In genomic region chr2:150188177-150188576, GRCh38 we compare ENCODE assay signal across 25 cellular contexts.
DNase-seq lines count a peak whose midpoint lies in the region; ATAC-seq, FAIRE-seq and TF ChIP-seq lines count a peak whose summit lies in the region.
"Had no signal": no experiment of that assay in that cellular context is flagged by ENCODE, and none has a peak within 500 bp of the region (broad histone marks: within the 10 kb centered on the region; RNA-seq: fewer than 3 reads in every experiment).

No MANE protein-coding gene starts in this region.

- H3K9me3 Mint-ChIP-seq in H9: no peaks in the 10 kb centered on the region; a peak in 1 of 5 replicates
- H3K9me3 Mint-ChIP-seq: T-helper 1 cell treated with Interleukin-12 subunit alpha and Interleukin-12 subunit beta and Interleukin-4 antibody, amounts not matched to agents 30 μg/mL and 1 μg/mL, for 36 hours had no signal

- H3K23ac ChIP-seq in H9 (ENCODE audit: insufficient read length, low read depth, low read length): no peak overlapping the region

- no peak overlapping the region for H3K4me3 ChIP-seq in A549
- no peak overlapping the region for H3K4me3 ChIP-seq in astrocyte of the cerebellum (ENCODE audit: low read depth, low read length)
- no peak overlapping the region for H3K4me3 ChIP-seq in keratinocyte (ENCODE audit: control insufficient read depth in 2 of 3, extremely low read depth in 1 of 3, insufficient read depth in 2 of 3, low read depth in 1 of 3, low read length in 3 of 3)
- no peak overlapping the region for H3K4me3 ChIP-seq in spleen
- H3K4me3 ChIP-seq: colonic mucosa, prostate gland had no signal

- H2BK120ac ChIP-seq in H9 (ENCODE audit: low read depth, low read length, poor library complexity, severe bottlenecking): no peak overlapping the region

- intact Hi-C loops in spleen (cut with DNase I; ENCODE audit: low total_unique reads): no loop called here

- no peak overlapping the region for H2BK20ac ChIP-seq in H9 (ENCODE audit: low read depth, low read length, poor library complexity, severe bottlenecking)

- peak in 1 of 2 experiments; percentile 40; a peak in 1 of 5 replicates for TF ChIP-seq EP300 in A549 (IDR thresholded peaks at IDR 0.05)

- FAIRE-seq in A549 (lab: Jason Lieb, UNC) (no peak), keratinocyte (lab: Jason Lieb, UNC) (no peak)

- no peak overlapping the region for H2BK12ac ChIP-seq in H9 (ENCODE audit: insufficient read length, low read depth, low read length)

- no peaks in the 10 kb centered on the region for H3K27me3 ChIP-seq in keratinocyte (ENCODE audit: control insufficient read depth, extremely low read depth, insufficient read depth, low read length)
- H3K27me3 ChIP-seq in H9 (ENCODE audit: insufficient read depth, low read length): no peaks in the 10 kb centered on the region
- no peaks in the 10 kb centered on the region for H3K27me3 ChIP-seq in spleen (replicated peaks in 1 of 7)
- H3K27me3 ChIP-seq: colonic mucosa had no signal

- H4K20me1 ChIP-seq in keratinocyte (ENCODE audit: control insufficient read depth, extremely low read depth, insufficient read depth, low read length) (no peaks in the 10 kb centered on the region), H9 (ENCODE audit: control insufficient read depth, insufficient read depth, insufficient read length) (no peaks in the 10 kb centered on the region)

- peaks cover 6% of the 10 kb centered on the region; the same call in 1 of the 3 replicates for H3K9me3 ChIP-seq in A549
- H3K9me3 ChIP-seq in keratinocyte (ENCODE audit: control insufficient read depth, low read depth, low read length): no peaks in the 10 kb centered on the region
- H3K9me3 ChIP-seq in H9 (ENCODE audit: control insufficient read depth, low read depth, low read length): no peaks in the 10 kb centered on the region
- peaks cover 0 to 14% (median 0%) of the 10 kb centered on the region in 8 donors for H3K9me3 ChIP-seq in spleen
- H3K9me3 ChIP-seq: colonic mucosa, prostate gland had no signal

- dilution Hi-C loops in keratinocyte (cut with MboI; ENCODE audit: extremely low pct_ligation_motif_present, low sequenced_read_pairs): no loop called here

- no peak overlapping the region for H3K27ac Mint-ChIP-seq in H9
- H3K27ac Mint-ChIP-seq: CD8-positive, alpha-beta memory T cell; stimulated activated effector memory CD8-positive, alpha-beta T cell treated with anti-CD3 and anti-CD28 coated beads, Interleukin-12 subunit alpha, Interleukin-12 subunit beta, amount 100 ng/mL, for 72 hours; T-helper 1 cell treated with Interleukin-12 subunit alpha and Interleukin-12 subunit beta and Interleukin-4 antibody, amounts not matched to agents 30 μg/mL and 1 μg/mL, for 36 hours had no signal

- no peak overlapping the region for H4K91ac ChIP-seq in H9 (ENCODE audit: insufficient read length, low read depth, low read length)

- no peak overlapping the region for H4K8ac ChIP-seq in H9 (replicated peaks; ENCODE audit: insufficient read length, low read depth, low read length)

- TF ChIP-seq CTCF in A549 (IDR thresholded peaks at IDR 0.05): peak; percentile 34; the same call in 1 of the 3 replicates
- TF ChIP-seq CTCF in astrocyte of the cerebellum (IDR thresholded peaks at IDR 0.05; ENCODE audit: low read depth, low read length, missing control alignments): no peak
- TF ChIP-seq CTCF in keratinocyte (optimal IDR thresholded peaks at IDR 0.05 in 1 of 3, IDR thresholded peaks at IDR 0.05 in 1 of 3, conservative IDR thresholded peaks at IDR 0.05 in 1 of 3; ENCODE audit: extremely low read depth in 1 of 3, insufficient read depth in 2 of 3, low read length in 3 of 3): no peak
- no peak for TF ChIP-seq CTCF in H9 (conservative IDR thresholded peaks at IDR 0.05)
- TF ChIP-seq CTCF in spleen (IDR thresholded peaks at IDR 0.05 in 8 of 11, conservative IDR thresholded peaks at IDR 0.05 in 3 of 11): no peak

- POLR2A ChIA-PET in A549 (lab: Yijun Ruan, JAX): no interaction called here

- H2AK5ac ChIP-seq in H9 (ENCODE audit: insufficient read length, low read length): no peak overlapping the region

- H3K27ac ChIP-seq in A549 (peak overlapping the region; percentile 21 to 43; a peak in 5 of 6 replicates), keratinocyte (ENCODE audit: control insufficient read depth, insufficient read depth, low read length) (no peak overlapping the region), H9 (ENCODE audit: insufficient read length, low read depth, low read length) (no peak overlapping the region), spleen (no peak overlapping the region)
- H3K27ac ChIP-seq: colonic mucosa, KMS-11, prostate gland, WERI-Rb-1 had no signal

- H3K4ac ChIP-seq in H9 (ENCODE audit: low read depth, low read length): no peak overlapping the region

- H3K9ac ChIP-seq in keratinocyte (ENCODE audit: control insufficient read depth, extremely low read depth, insufficient read depth, low read length): no peak overlapping the region
- H3K9ac ChIP-seq in H9 (ENCODE audit: extremely low read depth, insufficient read length, low read length): no peak overlapping the region
- H3K9ac ChIP-seq: KMS-11 had no signal

- H3K18ac ChIP-seq in H9 (ENCODE audit: insufficient read length, low read depth, low read length): no peak overlapping the region

- peak; percentile 45 to 71 for TF ChIP-seq RAD21 in A549 (conservative IDR thresholded peaks at IDR 0.05 in 1 of 2, IDR thresholded peaks at IDR 0.05 in 1 of 2)

- no peak overlapping the region for H3K56ac ChIP-seq in H9 (ENCODE audit: insufficient read length, low read depth, low read length)

- H3K79me1 ChIP-seq in H9 (ENCODE audit: insufficient read depth, low read depth, low read length, poor library complexity, severe bottlenecking): no peaks in the 10 kb centered on the region

- no peaks in the 10 kb centered on the region for H3K23me2 ChIP-seq in H9 (ENCODE audit: insufficient read length, low read depth, low read length, poor library complexity, severe bottlenecking)

- CTCF ChIA-PET in A549 (lab: Yijun Ruan, JAX): interaction anchor here (1.1 kb wide), 2 partner anchors 20 to 40 kb away, joined by 3 to 5 read pairs; no protein-coding TSS in a partner anchor

- no peak overlapping the region for H4K5ac ChIP-seq in H9 (ENCODE audit: insufficient read length, low read depth, low read length)

- H3K4me1 ChIP-seq in A549 (peaks cover 13% of the 10 kb centered on the region), keratinocyte (ENCODE audit: control insufficient read depth, extremely low read depth, insufficient read depth, low read length) (peaks cover 22% of the 10 kb centered on the region), H9 (ENCODE audit: insufficient read depth, low read length) (no peaks in the 10 kb centered on the region; the same call in 1 of the 2 replicates), spleen (no peaks in the 10 kb centered on the region)
- H3K4me1 ChIP-seq: colonic mucosa, prostate gland had no signal

- 8% methylated on average over 4 of the region's 4 CpGs for WGBS in A549 (ENCODE audit: missing lambda C conversion rate)
- WGBS in H9 (ENCODE audit: extremely low coverage, insufficient read length, low lambda C conversion rate): no CpG with 5 or more reads among the region's 4 CpGs
- 56 to 72% (median 61%) methylated on average over 4 of the region's 4 CpGs for WGBS in spleen, 5 donors

- no peak overlapping the region for H3K14ac ChIP-seq in H9 (ENCODE audit: insufficient read depth, low read length)

- TF ChIP-seq POLR2A in A549 (IDR thresholded peaks at IDR 0.05; ENCODE audit: low read length) (no peak), spleen (IDR thresholded peaks at IDR 0.05) (no peak)

- ATAC-seq in A549 (peak; percentile 39 to 61; a peak in 3 of 6 replicates), GM19455 (IDR thresholded peaks at IDR 0.05; ENCODE audit: unreplicated experiment) (no peak)
- ATAC-seq: stimulated activated effector memory CD8-positive, alpha-beta T cell treated with anti-CD3 and anti-CD28 coated beads, Interleukin-12 subunit alpha, Interleukin-12 subunit beta, amount 100 ng/mL, for 72 hours had no signal

- H3K4me1 Mint-ChIP-seq in H9: peaks cover 11 to 12% of the 10 kb centered on the region in 2 experiments
- H3K4me1 Mint-ChIP-seq: CD8-positive, alpha-beta memory T cell; stimulated activated effector memory CD8-positive, alpha-beta T cell treated with anti-CD3 and anti-CD28 coated beads, Interleukin-12 subunit alpha, Interleukin-12 subunit beta, amount 100 ng/mL, for 72 hours had no signal

- DNase-seq in A549 (ENCODE audit: low read depth in 1 of 2, low spot score in 1 of 2) (peak in 1 of 2 experiments; percentile 55), HT-29 (ENCODE audit: low spot score) (peak; percentile 83), astrocyte of the cerebellum (ENCODE audit: low read depth) (peak; percentile 70), keratinocyte (ENCODE audit: low read depth, low spot score) (no peak), NCI-H2227 treated with DMSO at 0.1 percent for 48 hours (lab: John Stamatoyannopoulos, UW) (no peak), H9 (no peak), spleen (no peak)
- DNase-seq: activated CD4-positive, alpha-beta T cell treated with anti-CD3 and anti-CD28 coated beads, Interleukin-2, amount 50 U/mL, for 48 hours; activated naive CD4-positive, alpha-beta T cell treated with Interleukin-2 at 50 U/mL for 16 hours; aorta; CD8-positive, alpha-beta memory T cell; colonic mucosa; DND-41; foreskin melanocyte; NCI-H1048; NCI-H2029; NCI-H510A treated with DMSO at 0.1 percent for 48 hours; SIG-M5; WERI-Rb-1 had no signal

- H3K4me3 Mint-ChIP-seq in H9: no peak overlapping the region
- H3K4me3 Mint-ChIP-seq: CD8-positive, alpha-beta memory T cell; nephron; stimulated activated effector memory CD8-positive, alpha-beta T cell treated with anti-CD3 and anti-CD28 coated beads, Interleukin-12 subunit alpha, Interleukin-12 subunit beta, amount 100 ng/mL, for 72 hours; T-helper 1 cell treated with Interleukin-12 subunit alpha and Interleukin-12 subunit beta and Interleukin-4 antibody, amounts not matched to agents 30 μg/mL and 1 μg/mL, for 36 hours had no signal

- no peak overlapping the region for H3T11ph ChIP-seq in H9 (ENCODE audit: low read length)

- H3K79me2 ChIP-seq in keratinocyte (ENCODE audit: control insufficient read depth, insufficient read depth, low read length) (no peaks in the 10 kb centered on the region), H9 (ENCODE audit: insufficient read depth, low read length) (no peaks in the 10 kb centered on the region)

- H3K9me1 ChIP-seq in keratinocyte (ENCODE audit: control insufficient read depth, extremely low read depth, insufficient read depth, low read length): no peaks in the 10 kb centered on the region

- H2BK5ac ChIP-seq in H9 (ENCODE audit: insufficient read length, low read length): no peak overlapping the region

- no peaks in the 10 kb centered on the region for H3K27me3 Mint-ChIP-seq in H9 (ENCODE audit: low read depth)
- H3K27me3 Mint-ChIP-seq: CD8-positive, alpha-beta memory T cell had no signal

- in situ Hi-C loops in astrocyte of the cerebellum (cut with HindIII; ENCODE audit: low sequenced_read_pairs): no loop called here

- H3K36me3 Mint-ChIP-seq in H9 (ENCODE audit: insufficient read depth in 1 of 3, low read depth in 3 of 3): no peaks in the 10 kb centered on the region; a peak in 1 of 7 replicates
- H3K36me3 Mint-ChIP-seq: CD8-positive, alpha-beta memory T cell; stimulated activated effector memory CD8-positive, alpha-beta T cell treated with anti-CD3 and anti-CD28 coated beads, Interleukin-12 subunit alpha, Interleukin-12 subunit beta, amount 100 ng/mL, for 72 hours had no signal

- H3K4me2 ChIP-seq in A549 (peak overlapping the region; percentile 43), keratinocyte (ENCODE audit: control insufficient read depth, extremely low read depth, insufficient read depth, low read depth, low read length) (peak overlapping the region; percentile 8), H9 (ENCODE audit: insufficient read depth, insufficient read length, low read length) (no peak overlapping the region)
- H3K4me2 ChIP-seq: KMS-11 had no signal

- H3K36me3 ChIP-seq in keratinocyte (ENCODE audit: control insufficient read depth in 2 of 2, extremely low read depth in 1 of 2, insufficient read depth in 2 of 2, low read length in 2 of 2) (no peaks in the 10 kb centered on the region), spleen (no peaks in the 10 kb centered on the region)
- H3K36me3 ChIP-seq: colonic mucosa, prostate gland, WERI-Rb-1 had no signal

- H2AFZ ChIP-seq in keratinocyte (ENCODE audit: control insufficient read depth, low read length): peak overlapping the region; percentile 47
- no peak overlapping the region for H2AFZ ChIP-seq in H9 (ENCODE audit: low read length)

- no peak overlapping the region for H2BK15ac ChIP-seq in H9 (ENCODE audit: low read depth, low read length)

Comparison
In these comparisons a context has a peak if more than half of its experiments do, and no peak if none do; other contexts are left out.
1. DNase-seq: peak in HT-29 (single experiment) and astrocyte of the cerebellum (single experiment); none in keratinocyte (single experiment), NCI-H2227 treated with DMSO at 0.1 percent for 48 hours (single experiment), H9 (single experiment) and spleen (single experiment).
2. H3K27ac ChIP-seq: peak in A549 (2 of 2); none in keratinocyte (single experiment), H9 (single experiment) and spleen (0 of 8).